In genomic region chr16:31201511-31202401, GRCh38 we compare ENCODE assay signal across 8 cellular contexts. TPM values are rescaled to one million over a fixed set of nuclear protein-coding genes. Genes with fewer than 3 reads are reported as not detected.
DNase-seq lines count a peak whose midpoint lies in the region; ATAC-seq lines count a peak whose summit lies in the region.

No MANE protein-coding gene starts in this region.

- H3K27ac ChIP-seq in right cardiac atrium (ENCODE audit: low read length): no peak overlapping the region

- H3K4me3 ChIP-seq in right cardiac atrium (ENCODE audit: low read length): peak overlapping the region; percentile 42

- WGBS in right cardiac atrium: 22% methylated on average over 34 of the region's 34 CpGs

- DNase-seq in G401 (ENCODE audit: low spot score) (peak; percentile 38), NCI-H226 (peak; percentile 11), right cardiac atrium (peak; percentile 48 to 78 (median 78)), retina (peak; percentile 31), NCI-H2171 treated with DMSO at 0.1 percent for 48 hours (lab: John Stamatoyannopoulos, UW) (no peak)
- DNase-seq in activated naive CD4-positive, alpha-beta T cell treated with anti-CD3 and anti-CD28 coated beads, Interleukin-2, amount 50 U/mL, for 72 hours (ENCODE audit: low spot score in 2 of 2): no peak

- peaks cover 0 to 23% of the 10 kb centered on the region in 2 donors for H3K36me3 Mint-ChIP-seq in activated naive CD4-positive, alpha-beta T cell treated with anti-CD3 and anti-CD28 coated beads, Interleukin-2, amount 50 U/mL, for 72 hours

- no peaks in the 10 kb centered on the region for H3K9me3 Mint-ChIP-seq in activated naive CD4-positive, alpha-beta T cell treated with anti-CD3 and anti-CD28 coated beads, Interleukin-2, amount 50 U/mL, for 72 hours

- no peaks in the 10 kb centered on the region for H3K9me3 ChIP-seq in right cardiac atrium (ENCODE audit: control insufficient read depth, low read length)

- no peaks in the 10 kb centered on the region for H3K27me3 ChIP-seq in right cardiac atrium (ENCODE audit: control insufficient read depth, insufficient read depth)

- peak overlapping the region; percentile 65 to 83 for H3K27ac Mint-ChIP-seq in activated naive CD4-positive, alpha-beta T cell treated with anti-CD3 and anti-CD28 coated beads, Interleukin-2, amount 50 U/mL, for 72 hours

- in situ Hi-C loops in G401 (cut with HindIII; ENCODE audit: low sequenced_read_pairs): no loop called here

- intact Hi-C loops in right cardiac atrium (cut with DNase I): no loop called here

- H3K4me1 ChIP-seq in right cardiac atrium (ENCODE audit: control insufficient read depth, insufficient read depth, low read length): no peaks in the 10 kb centered on the region

- ATAC-seq in GM21737 (IDR thresholded peaks at IDR 0.05; ENCODE audit: unreplicated experiment): peak; percentile 49
- ATAC-seq in activated naive CD4-positive, alpha-beta T cell treated with anti-CD3 and anti-CD28 coated beads, Interleukin-2, amount 50 U/mL, for 72 hours: peak; percentile 39 to 54
- ATAC-seq in right cardiac atrium: peak; percentile 62 to 70
- ATAC-seq in HG03457 (IDR thresholded peaks at IDR 0.05; ENCODE audit: unreplicated experiment): no peak

RNA-seq across cellular contexts. Expression of gene PYCARD, which starts 0.8 kb away (rescaled TPM):
- total RNA-seq in G401 (2014; rRNA removed; shearing (Covaris generic)): 17.2 and 27.2 TPM in 2 replicates
- 10 to 100 TPM in 1 of 2 donors, 1 to 10 TPM in 1; 1.2 to 19.7 TPM for total RNA-seq in activated naive CD4-positive, alpha-beta T cell treated with anti-CD3 and anti-CD28 coated beads, Interleukin-2, amount 50 U/mL, for 72 hours
- 10 to 100 TPM in 1 of 4 donors, 1 to 10 TPM in 3; 6.6 to 13.2 (median 8.2) TPM for total RNA-seq in right cardiac atrium
- polyA plus RNA-seq in right cardiac atrium: 8.0 TPM

RNA-seq across cellular contexts. Expression of gene TRIM72, which starts 12.2 kb away (rescaled TPM):
- total RNA-seq in G401 (2014; rRNA removed; shearing (Covaris generic)): not detected in 2 replicates
- under 1 TPM; 0.06 to 0.09 TPM for total RNA-seq in activated naive CD4-positive, alpha-beta T cell treated with anti-CD3 and anti-CD28 coated beads, Interleukin-2, amount 50 U/mL, for 72 hours
- under 1 TPM in 3 of 4 donors, not detected in 1; 0.03 to 0.31 (median 0.14) TPM for total RNA-seq in right cardiac atrium
- polyA plus RNA-seq in right cardiac atrium: 0.11 TPM

RNA-seq across cellular contexts. Expression of gene PYDC1, which starts 15.2 kb away (rescaled TPM):
- not detected in 2 replicates for total RNA-seq in G401 (2014; rRNA removed; shearing (Covaris generic))
- not detected for total RNA-seq in activated naive CD4-positive, alpha-beta T cell treated with anti-CD3 and anti-CD28 coated beads, Interleukin-2, amount 50 U/mL, for 72 hours
- total RNA-seq in right cardiac atrium: not detected
- polyA plus RNA-seq in right cardiac atrium: 0.23 TPM

RNA-seq across cellular contexts. Expression of gene FUS, which starts 21.8 kb away (rescaled TPM):
- 40.7 and 70.0 TPM in 2 replicates for total RNA-seq in G401 (2014; rRNA removed; shearing (Covaris generic))
- 100 to 1,000 TPM; 486 to 763 TPM for total RNA-seq in activated naive CD4-positive, alpha-beta T cell treated with anti-CD3 and anti-CD28 coated beads, Interleukin-2, amount 50 U/mL, for 72 hours
- 100 to 1,000 TPM; 112 to 172 (median 138) TPM for total RNA-seq in right cardiac atrium
- polyA plus RNA-seq in right cardiac atrium: 153 TPM

RNA-seq across cellular contexts. Expression of gene PRSS36, which starts 51.9 kb away (rescaled TPM):
- 0.06 TPM in 1 of 2 replicates, not detected in the other for total RNA-seq in G401 (2014; rRNA removed; shearing (Covaris generic))
- 1 to 10 TPM; 1.0 to 1.1 TPM for total RNA-seq in activated naive CD4-positive, alpha-beta T cell treated with anti-CD3 and anti-CD28 coated beads, Interleukin-2, amount 50 U/mL, for 72 hours
- total RNA-seq in right cardiac atrium: 1 to 10 TPM; 1.3 to 2.2 (median 1.8) TPM
- polyA plus RNA-seq in right cardiac atrium: 1.1 TPM

Comparison
In these comparisons a context has a peak if more than half of its experiments do, and no peak if none do; other contexts are left out.
1. DNase-seq: peak in G401 (single experiment), NCI-H226 (single experiment), right cardiac atrium (3 of 3) and retina (single experiment); none in activated naive CD4-positive, alpha-beta T cell treated with anti-CD3 and anti-CD28 coated beads, Interleukin-2, amount 50 U/mL, for 72 hours (0 of 2) and NCI-H2171 treated with DMSO at 0.1 percent for 48 hours (single experiment).